8 cellular contexts compared by ENCODE assay signal in the genomic region with DNA sequence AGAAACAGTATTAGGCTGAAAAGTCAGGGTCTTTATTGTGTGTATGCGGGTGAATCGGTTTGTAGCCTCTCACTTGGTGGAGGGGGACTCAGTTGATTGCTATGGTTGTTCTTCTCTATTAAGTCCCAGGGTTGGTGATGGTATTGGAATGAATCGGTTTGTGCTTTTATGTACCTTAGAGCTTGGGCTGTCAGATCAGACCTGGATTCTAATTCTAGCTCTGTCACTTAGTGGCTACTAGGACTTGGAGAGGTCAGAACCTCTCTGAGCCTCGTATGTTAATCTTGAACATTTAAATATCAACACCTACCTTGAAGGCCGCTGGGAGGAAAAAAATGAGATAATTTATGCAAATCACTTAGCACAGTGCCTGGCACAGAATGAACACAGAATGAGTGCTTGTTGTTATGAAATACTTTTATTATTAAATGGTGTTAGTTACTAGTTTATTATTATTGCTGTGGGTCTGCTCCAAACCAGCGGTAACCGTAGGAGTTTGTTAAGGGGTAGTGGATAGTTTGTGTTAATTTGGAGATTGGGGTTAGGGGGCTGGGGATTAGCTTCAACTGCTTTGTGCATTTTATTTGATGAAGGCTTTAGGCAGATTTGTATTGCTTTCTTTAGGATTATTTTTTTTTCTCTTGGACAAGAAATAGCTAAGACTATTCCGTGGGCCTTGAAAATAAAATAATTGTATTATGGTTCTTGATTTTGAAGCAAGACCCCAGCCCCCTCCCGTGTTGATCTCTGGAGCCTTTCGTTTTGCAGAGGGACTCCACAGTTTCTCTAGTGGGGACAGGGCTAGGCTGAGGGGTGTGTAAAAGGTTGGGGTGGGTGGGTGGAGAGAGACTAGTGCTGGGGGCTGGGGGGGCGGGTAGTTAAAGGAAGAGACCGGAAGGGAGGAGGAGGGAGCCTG. TPM values are rescaled to one million over a fixed set of nuclear protein-coding genes. Genes with fewer than 3 reads are reported as not detected.
DNase-seq lines count a peak whose midpoint lies in the region; ATAC-seq and TF ChIP-seq lines count a peak whose summit lies in the region.

No MANE protein-coding gene starts in this region.

- WGBS in esophagus, 2 donors = 7 to 9% methylated on average over 10 to 12 of the region's 12 CpGs
- 2 to 6% methylated on average over 12 of the region's 12 CpGs for WGBS in sigmoid colon, 2 donors

- H3K36me3 Mint-ChIP-seq in activated CD4-positive, alpha-beta T cell treated with anti-CD3 and anti-CD28 coated beads, Interleukin-2, amount 10 ng/mL, durations not matched to agents 24 days and 14 days (ENCODE audit: low read depth) = peaks cover 21% of the 10 kb centered on the region

- H3K4me3 Mint-ChIP-seq in activated CD4-positive, alpha-beta T cell treated with anti-CD3 and anti-CD28 coated beads, Interleukin-2, amount 10 ng/mL, durations not matched to agents 24 days and 14 days = peak overlapping the region; percentile 87

- TF ChIP-seq POLR2A in sigmoid colon (IDR thresholded peaks at IDR 0.05) = no peak

- H3K27ac ChIP-seq in esophagus (ENCODE audit: low read depth in 2 of 2, low read length in 1 of 2) (peak overlapping the region; percentile 95), sigmoid colon (peak overlapping the region; percentile 95 to 100 (median 97))

- H3K4me1 ChIP-seq in esophagus (ENCODE audit: control insufficient read depth in 2 of 2, insufficient read depth in 2 of 2, low read length in 1 of 2) = peaks cover 9 to 27% of the 10 kb centered on the region in 2 donors
- peaks cover 0 to 72% (median 58%) of the 10 kb centered on the region in 4 donors for H3K4me1 ChIP-seq in sigmoid colon

- H3K9me3 Mint-ChIP-seq in activated CD4-positive, alpha-beta T cell treated with anti-CD3 and anti-CD28 coated beads, Interleukin-2, amount 10 ng/mL, durations not matched to agents 24 days and 14 days = no peaks in the 10 kb centered on the region

- TF ChIP-seq EP300 in sigmoid colon (IDR thresholded peaks at IDR 0.05) = no peak

- H3K4me1 Mint-ChIP-seq in activated CD4-positive, alpha-beta T cell treated with anti-CD3 and anti-CD28 coated beads, Interleukin-2, amount 10 ng/mL, durations not matched to agents 24 days and 14 days = peaks cover 68% of the 10 kb centered on the region

- no peaks in the 10 kb centered on the region for H3K36me3 ChIP-seq in esophagus (ENCODE audit: control insufficient read depth in 2 of 2, insufficient read depth in 2 of 2, low read length in 1 of 2)
- peaks cover 0 to 6% (median 3%) of the 10 kb centered on the region in 4 donors for H3K36me3 ChIP-seq in sigmoid colon

- intact Hi-C loops in activated CD4-positive, alpha-beta T cell treated with anti-CD3 and anti-CD28 coated beads, Interleukin-2, amount 10 ng/mL, durations not matched to agents 24 days and 14 days (cut with micrococcal nuclease) = loop anchor here (10.0 kb wide), 1 partner anchor 263 kb away; a partner anchor contains a TSS
- intact Hi-C loops in sigmoid colon (cut with DNase I) = loop anchor here (10.0 kb wide), 1 partner anchor 353 kb away; a partner anchor contains a TSS

- peaks cover 8% of the 10 kb centered on the region for H3K27me3 Mint-ChIP-seq in activated CD4-positive, alpha-beta T cell treated with anti-CD3 and anti-CD28 coated beads, Interleukin-2, amount 10 ng/mL, durations not matched to agents 24 days and 14 days

- H3K9me3 ChIP-seq in esophagus (ENCODE audit: control insufficient read depth in 2 of 2, insufficient read depth in 1 of 2, low read depth in 1 of 2, low read length in 1 of 2) = no peaks in the 10 kb centered on the region
- H3K9me3 ChIP-seq in sigmoid colon = no peaks in the 10 kb centered on the region

- H3K27ac Mint-ChIP-seq in activated CD4-positive, alpha-beta T cell treated with anti-CD3 and anti-CD28 coated beads, Interleukin-2, amount 10 ng/mL, durations not matched to agents 24 days and 14 days = peak overlapping the region; percentile 64

- H3K27me3 ChIP-seq in esophagus (ENCODE audit: control insufficient read depth in 1 of 2, insufficient read depth in 2 of 2, low read length in 2 of 2) (no peaks in the 10 kb centered on the region), sigmoid colon (no peaks in the 10 kb centered on the region)

- ATAC-seq in GM18519 (IDR thresholded peaks at IDR 0.05; ENCODE audit: low FRiP score, unreplicated experiment) = no peak

- DNase-seq in activated CD4-positive, alpha-beta T cell treated with anti-CD3 and anti-CD28 coated beads, Interleukin-2, amount 10 ng/mL, durations not matched to agents 24 days and 14 days = peak; percentile 61
- no peak for DNase-seq in activated CD4-positive, alpha-beta T cell treated with anti-CD3 and anti-CD28 coated beads, Interleukin-2, amount 50 U/mL, for 1 hour
- DNase-seq in SHP77 (lab: John Stamatoyannopoulos, UW) (peak; percentile 17 to 48), sigmoid colon (no peak), NCI-H1048 (lab: John Stamatoyannopoulos, UW) (no peak), NCI-H146 treated with DMSO at 0.1 percent for 48 hours (lab: John Stamatoyannopoulos, UW; ENCODE audit: unreplicated experiment) (no peak)

- TF ChIP-seq CTCF in sigmoid colon (IDR thresholded peaks at IDR 0.05) = no peak

- no peak overlapping the region for H3K4me3 ChIP-seq in esophagus (ENCODE audit: low read depth in 1 of 2, low read length in 2 of 2)
- H3K4me3 ChIP-seq in sigmoid colon = peak overlapping the region; percentile 7 to 77 (median 51)

RNA-seq across cellular contexts. Expression of a gene that starts 3.6 kb away (rescaled TPM):
- 121 and 128 TPM in 2 replicates for total RNA-seq in activated CD4-positive, alpha-beta T cell treated with anti-CD3 and anti-CD28 coated beads, Interleukin-2, amount 10 ng/mL, durations not matched to agents 24 days and 14 days
- 1 to 10 TPM; 5.2 to 9.0 TPM for polyA plus RNA-seq in esophagus
- 10 to 100 TPM in 1 of 4 donors, 1 to 10 TPM in 3; 6.1 to 11.6 (median 8.5) TPM for total RNA-seq in sigmoid colon
- polyA plus RNA-seq in sigmoid colon = 10 to 100 TPM in 1 of 3 donors, 1 to 10 TPM in 2; 5.5 to 19.4 (median 6.0) TPM

RNA-seq across cellular contexts. Expression of a gene that starts 17.2 kb away (rescaled TPM):
- 6.1 and 7.1 TPM in 2 replicates for total RNA-seq in activated CD4-positive, alpha-beta T cell treated with anti-CD3 and anti-CD28 coated beads, Interleukin-2, amount 10 ng/mL, durations not matched to agents 24 days and 14 days
- polyA plus RNA-seq in esophagus = 1 to 10 TPM; 8.7 to 9.7 TPM
- 10 to 100 TPM in 3 of 4 donors, 1 to 10 TPM in 1; 6.8 to 19.9 (median 10.5) TPM for total RNA-seq in sigmoid colon
- 10 to 100 TPM in 1 of 3 donors, 1 to 10 TPM in 2; 2.4 to 11.4 (median 9.0) TPM for polyA plus RNA-seq in sigmoid colon

RNA-seq across cellular contexts. Expression of a gene that starts 19.7 kb away (rescaled TPM):
- total RNA-seq in activated CD4-positive, alpha-beta T cell treated with anti-CD3 and anti-CD28 coated beads, Interleukin-2, amount 10 ng/mL, durations not matched to agents 24 days and 14 days = 45.2 and 47.5 TPM in 2 replicates
- 100 to 1,000 TPM; 108 to 122 TPM for polyA plus RNA-seq in esophagus
- 100 to 1,000 TPM in 3 of 4 donors, 10 to 100 TPM in 1; 92.4 to 206 (median 106) TPM for total RNA-seq in sigmoid colon
- 100 to 1,000 TPM in 2 of 3 donors, 10 to 100 TPM in 1; 99.4 to 148 (median 138) TPM for polyA plus RNA-seq in sigmoid colon

RNA-seq across cellular contexts. Expression of a gene that starts 20.2 kb away (rescaled TPM):
- total RNA-seq in activated CD4-positive, alpha-beta T cell treated with anti-CD3 and anti-CD28 coated beads, Interleukin-2, amount 10 ng/mL, durations not matched to agents 24 days and 14 days = 12.7 and 14.0 TPM in 2 replicates
- polyA plus RNA-seq in esophagus = 1 to 10 TPM; 4.7 to 6.3 TPM
- 10 to 100 TPM in 2 of 4 donors, 1 to 10 TPM in 2; 7.1 to 14.4 (median 10.7) TPM for total RNA-seq in sigmoid colon
- 1 to 10 TPM; 4.2 to 8.6 (median 4.6) TPM for polyA plus RNA-seq in sigmoid colon

RNA-seq across cellular contexts. Expression of a gene that starts 51.0 kb away (rescaled TPM):
- 152 and 158 TPM in 2 replicates for total RNA-seq in activated CD4-positive, alpha-beta T cell treated with anti-CD3 and anti-CD28 coated beads, Interleukin-2, amount 10 ng/mL, durations not matched to agents 24 days and 14 days
- polyA plus RNA-seq in esophagus (10 to 100 TPM; 37.2 to 78.7 TPM), sigmoid colon (10 to 100 TPM; 33.8 to 88.9 (median 47.4) TPM)
- total RNA-seq in sigmoid colon = 100 to 1,000 TPM in 3 of 4 donors, 10 to 100 TPM in 1; 97.2 to 147 (median 117) TPM

Comparison
In these comparisons a context has a peak if more than half of its experiments do, and no peak if none do; other contexts are left out.
1. DNase-seq: peak in activated CD4-positive, alpha-beta T cell treated with anti-CD3 and anti-CD28 coated beads, Interleukin-2, amount 10 ng/mL, durations not matched to agents 24 days and 14 days (single experiment) and SHP77 (2 of 2); none in activated CD4-positive, alpha-beta T cell treated with anti-CD3 and anti-CD28 coated beads, Interleukin-2, amount 50 U/mL, for 1 hour (single experiment), sigmoid colon (single experiment), NCI-H1048 (single experiment) and NCI-H146 treated with DMSO at 0.1 percent for 48 hours (single experiment).
2. H3K4me3 ChIP-seq: peak in sigmoid colon (4 of 4); none in esophagus (0 of 2).